Comparison of ENCODE assay signal across 16 cellular contexts in genomic region chr1:97314685-97315084, GRCh38.
DNase-seq lines count a peak whose midpoint lies in the region; ATAC-seq and TF ChIP-seq lines count a peak whose summit lies in the region.
"Had no signal": no experiment of that assay in that cellular context is flagged by ENCODE, and none has a peak within 500 bp of the region (broad histone marks: within the 10 kb centered on the region; RNA-seq: fewer than 3 reads in every experiment).

No MANE protein-coding gene starts in this region.

- no peak for TF ChIP-seq POLR2A in right lobe of liver (IDR thresholded peaks at IDR 0.05)

- no peak overlapping the region for H2BK120ac ChIP-seq in mesenchymal stem cell (ENCODE audit: low read depth, low read length)

- no peaks in the 10 kb centered on the region for H3K4me1 ChIP-seq in right lobe of liver
- H3K4me1 ChIP-seq in mesenchymal stem cell (ENCODE audit: control insufficient read depth, insufficient read depth, low read depth, low read length): no peaks in the 10 kb centered on the region
- H3K4me1 ChIP-seq: BLaER1 had no signal

- no peak overlapping the region for H3K4me2 ChIP-seq in mesenchymal stem cell (ENCODE audit: low read length, poor library complexity, severe bottlenecking)
- H3K4me2 ChIP-seq: BLaER1 had no signal

- H3K14ac ChIP-seq in mesenchymal stem cell (ENCODE audit: low read length in 2 of 2): no peak overlapping the region

- no peak overlapping the region for H3K23ac ChIP-seq in mesenchymal stem cell (ENCODE audit: low read length in 2 of 2)

- intact Hi-C loops in right lobe of liver (cut with DNase I): no loop called here

- H4K91ac ChIP-seq in mesenchymal stem cell (ENCODE audit: low read length): no peak overlapping the region

- H3K27ac ChIP-seq in right lobe of liver (no peak overlapping the region), mesenchymal stem cell (ENCODE audit: low read length, poor library complexity, severe bottlenecking) (no peak overlapping the region)
- H3K27ac ChIP-seq: BLaER1 had no signal

- H3K18ac ChIP-seq in mesenchymal stem cell (ENCODE audit: low read depth in 1 of 2, low read length in 2 of 2): no peak overlapping the region

- H3K9me3 ChIP-seq in right lobe of liver (no peaks in the 10 kb centered on the region), mesenchymal stem cell (ENCODE audit: control insufficient read depth, low read length) (no peaks in the 10 kb centered on the region)
- H3K9me3 ChIP-seq: BLaER1 had no signal

- peak in 1 of 4 donors; percentile 4 for TF ChIP-seq CTCF in right lobe of liver (IDR thresholded peaks at IDR 0.05)

- no peaks in the 10 kb centered on the region for H3K79me1 ChIP-seq in mesenchymal stem cell (replicated peaks; ENCODE audit: low read length, poor library complexity, severe bottlenecking)

- no peak overlapping the region for H2BK5ac ChIP-seq in mesenchymal stem cell (ENCODE audit: low read depth, low read length, poor library complexity, severe bottlenecking)

- no peak overlapping the region for H2AFZ ChIP-seq in mesenchymal stem cell (ENCODE audit: low read depth, low read length)

- no peaks in the 10 kb centered on the region for H3K36me3 ChIP-seq in right lobe of liver
- H3K36me3 ChIP-seq in mesenchymal stem cell (ENCODE audit: control insufficient read depth in 1 of 2, insufficient read depth in 2 of 2, low read depth in 1 of 2, low read length in 2 of 2): no peaks in the 10 kb centered on the region
- H3K36me3 ChIP-seq: BLaER1 had no signal

- no peak overlapping the region for H3K9ac ChIP-seq in mesenchymal stem cell (ENCODE audit: low read length)
- H3K9ac ChIP-seq: BLaER1 had no signal

- WGBS in right lobe of liver (ENCODE audit: insufficient coverage, low coverage, low lambda C conversion rate, missing lambda C conversion rate): 67% methylated on average over 4 of the region's 4 CpGs
- WGBS in mesenchymal stem cell: 91% methylated on average over 4 of the region's 4 CpGs

- no peak overlapping the region for H2BK12ac ChIP-seq in mesenchymal stem cell (ENCODE audit: low read length in 2 of 2)

- H3K4ac ChIP-seq in mesenchymal stem cell (ENCODE audit: low read depth in 1 of 2, low read length in 2 of 2): no peak overlapping the region

- H4K8ac ChIP-seq in mesenchymal stem cell (ENCODE audit: low read length): no peak overlapping the region

- H2AK5ac ChIP-seq in mesenchymal stem cell (ENCODE audit: low read length, severe bottlenecking): no peak overlapping the region

- peak; percentile 4 for DNase-seq in NCI-H345 (lab: John Stamatoyannopoulos, UW)
- no peak for DNase-seq in NCI-H345 treated with DMSO at 0.1 percent for 48 hours (lab: John Stamatoyannopoulos, UW; ENCODE audit: unreplicated experiment)
- peak; percentile 56 for DNase-seq in NCI-H2029 treated with DMSO at 0.1 percent for 48 hours (lab: John Stamatoyannopoulos, UW)
- peak; percentile 28 for DNase-seq in NCI-H524 treated with DMSO at 0.1 percent for 48 hours (lab: John Stamatoyannopoulos, UW)
- DNase-seq in right lobe of liver: no peak
- DNase-seq in NCI-H1105 (lab: John Stamatoyannopoulos, UW): no peak
- DNase-seq in mesenchymal stem cell: no peak
- DNase-seq: 8988T; CD8-positive, alpha-beta memory T cell; H9; Karpas-422; NCI-H1436; NCI-H82; SIG-M5 had no signal

- H3K27me3 ChIP-seq in right lobe of liver (no peaks in the 10 kb centered on the region), mesenchymal stem cell (ENCODE audit: control insufficient read depth in 1 of 2, insufficient read depth in 1 of 2, low read length in 2 of 2) (no peaks in the 10 kb centered on the region)
- H3K27me3 ChIP-seq: BLaER1 had no signal

- peak; percentile 50 to 76 (median 56) for ATAC-seq in right lobe of liver
- no peak for ATAC-seq in HG03457 (IDR thresholded peaks at IDR 0.05; ENCODE audit: unreplicated experiment)

- H2BK15ac ChIP-seq in mesenchymal stem cell (ENCODE audit: low read depth, poor library complexity, severe bottlenecking): no peak overlapping the region

- no peak overlapping the region for H3K4me3 ChIP-seq in right lobe of liver
- no peak overlapping the region for H3K4me3 ChIP-seq in mesenchymal stem cell (ENCODE audit: insufficient read depth in 1 of 2, low read depth in 1 of 2, low read length in 2 of 2)
- H3K4me3 ChIP-seq: BLaER1 had no signal

Comparison
In these comparisons a context has a peak if more than half of its experiments do, and no peak if none do; other contexts are left out.
1. DNase-seq: peak in NCI-H345 (single experiment), NCI-H2029 treated with DMSO at 0.1 percent for 48 hours (single experiment) and NCI-H524 treated with DMSO at 0.1 percent for 48 hours (single experiment); none in NCI-H345 treated with DMSO at 0.1 percent for 48 hours (single experiment), right lobe of liver (0 of 3), NCI-H1105 (single experiment) and mesenchymal stem cell (single experiment).